ENCODE assay signal across 12 cellular contexts in the genomic region with DNA sequence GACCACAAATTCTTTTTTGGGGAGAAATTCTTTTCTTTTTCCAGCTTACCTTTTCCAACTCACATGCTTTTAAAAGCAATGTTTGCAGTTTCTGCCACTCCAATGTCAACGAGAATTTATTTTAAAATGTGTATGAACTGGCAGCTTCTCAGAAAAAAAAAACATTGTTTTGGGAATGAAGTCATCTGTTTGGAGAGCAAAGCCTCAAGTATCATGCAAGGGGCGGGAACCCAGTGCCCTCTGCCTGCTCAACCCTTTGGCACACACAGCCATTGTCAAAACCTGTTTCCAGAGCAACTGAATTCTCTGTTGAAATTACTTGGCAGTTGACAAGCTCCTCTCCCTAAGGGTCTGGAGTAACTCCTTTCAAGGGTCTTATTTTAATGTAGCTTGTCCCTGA.
DNase-seq lines count a peak whose midpoint lies in the region; ATAC-seq and TF ChIP-seq lines count a peak whose summit lies in the region.
"Had no signal": no experiment of that assay in that cellular context is flagged by ENCODE, and none has a peak within 500 bp of the region (broad histone marks: within the 10 kb centered on the region; RNA-seq: fewer than 3 reads in every experiment).

No MANE protein-coding gene starts in this region.

- H3K9me3 ChIP-seq in right lobe of liver, result no peaks in the 10 kb centered on the region

- no peaks in the 10 kb centered on the region for H3K36me3 Mint-ChIP-seq in Calu3 (ENCODE audit: insufficient read depth, unreplicated experiment)

- CTCF ChIA-PET in Calu3 (lab: Charles Lee), result interaction anchor here (0.5 to 0.6 kb wide), 2 partner anchors 341 to 380 kb away, joined by 3 to 4 read pairs; no protein-coding TSS in a partner anchor

- TF ChIP-seq POLR2A in right lobe of liver (IDR thresholded peaks at IDR 0.05), result no peak

- H3K4me3 ChIP-seq in right lobe of liver, result no peak overlapping the region

- no TSS peak for BruUV-seq in Calu3 (replicated peaks; lab: Mats Ljungman, UMichigan)

- peak; percentile 63 to 79 (median 76) for ATAC-seq in right lobe of liver
- no peak for ATAC-seq in HG02610 (IDR thresholded peaks at IDR 0.05; ENCODE audit: unreplicated experiment)
- no peak for ATAC-seq in HG03175 (IDR thresholded peaks at IDR 0.05; ENCODE audit: unreplicated experiment)
- ATAC-seq: naive thymus-derived CD4-positive, alpha-beta T cell had no signal

- 14% methylated on average over 2 of the region's 2 CpGs for WGBS in right lobe of liver (ENCODE audit: insufficient coverage, low coverage, low lambda C conversion rate, missing lambda C conversion rate)

- H3K27me3 ChIP-seq in right lobe of liver, result no peaks in the 10 kb centered on the region

- H3K27me3 Mint-ChIP-seq in Calu3 (ENCODE audit: unreplicated experiment), result no peaks in the 10 kb centered on the region

- no peaks in the 10 kb centered on the region for H3K36me3 ChIP-seq in right lobe of liver

- peak overlapping the region in 1 of 3 donors; percentile 0 for H3K27ac ChIP-seq in right lobe of liver

- H3K9me3 Mint-ChIP-seq in Calu3 (ENCODE audit: low read depth, unreplicated experiment), result no peaks in the 10 kb centered on the region

- DNase-seq in Calu3 (peak; percentile 30), NCI-H1105 (lab: John Stamatoyannopoulos, UW) (peak; percentile 71), amniotic epithelial cell (ENCODE audit: low read depth) (peak; percentile 63), right lobe of liver (peak in 2 of 3 donors; percentile 55 to 61), cerebellar nuclear complex (lab: John Stamatoyannopoulos, UW) (no peak), SKM-1 (lab: John Stamatoyannopoulos, UW; ENCODE audit: unreplicated experiment) (no peak)
- DNase-seq: activated gamma-delta T cell; erythroblast; naive thymus-derived CD4-positive, alpha-beta T cell; NCI-H187 treated with DMSO at 0.1 percent for 48 hours had no signal

- intact Hi-C loops in Calu3 (cut with micrococcal nuclease; ENCODE audit: unreplicated experiment) (no loop called here), right lobe of liver (cut with DNase I) (no loop called here)

- no peak overlapping the region for H3K4me3 Mint-ChIP-seq in Calu3 (ENCODE audit: low read depth, unreplicated experiment)
- H3K4me3 Mint-ChIP-seq: naive thymus-derived CD4-positive, alpha-beta T cell had no signal

- TF ChIP-seq CTCF in Calu3 (IDR thresholded peaks at IDR 0.05; ENCODE audit: unreplicated experiment), result no peak
- TF ChIP-seq CTCF in right lobe of liver (IDR thresholded peaks at IDR 0.05), result no peak

- peaks cover 8% of the 10 kb centered on the region for H3K4me1 Mint-ChIP-seq in Calu3 (ENCODE audit: low read depth, unreplicated experiment)

- peaks cover 0 to 9% (median 0%) of the 10 kb centered on the region in 4 donors for H3K4me1 ChIP-seq in right lobe of liver

- H3K27ac Mint-ChIP-seq in Calu3 (ENCODE audit: unreplicated experiment), result no peak overlapping the region
- H3K27ac Mint-ChIP-seq: naive thymus-derived CD4-positive, alpha-beta T cell had no signal

Comparison
In these comparisons a context has a peak if more than half of its experiments do, and no peak if none do; other contexts are left out.
1. DNase-seq: peak in Calu3 (single experiment), NCI-H1105 (single experiment), amniotic epithelial cell (single experiment) and right lobe of liver (2 of 3); none in cerebellar nuclear complex (0 of 2) and SKM-1 (single experiment).
2. ATAC-seq: peak in right lobe of liver (4 of 4); none in HG02610 (single experiment) and HG03175 (single experiment).